8 cellular contexts compared by ENCODE assay signal in the genomic region with DNA sequence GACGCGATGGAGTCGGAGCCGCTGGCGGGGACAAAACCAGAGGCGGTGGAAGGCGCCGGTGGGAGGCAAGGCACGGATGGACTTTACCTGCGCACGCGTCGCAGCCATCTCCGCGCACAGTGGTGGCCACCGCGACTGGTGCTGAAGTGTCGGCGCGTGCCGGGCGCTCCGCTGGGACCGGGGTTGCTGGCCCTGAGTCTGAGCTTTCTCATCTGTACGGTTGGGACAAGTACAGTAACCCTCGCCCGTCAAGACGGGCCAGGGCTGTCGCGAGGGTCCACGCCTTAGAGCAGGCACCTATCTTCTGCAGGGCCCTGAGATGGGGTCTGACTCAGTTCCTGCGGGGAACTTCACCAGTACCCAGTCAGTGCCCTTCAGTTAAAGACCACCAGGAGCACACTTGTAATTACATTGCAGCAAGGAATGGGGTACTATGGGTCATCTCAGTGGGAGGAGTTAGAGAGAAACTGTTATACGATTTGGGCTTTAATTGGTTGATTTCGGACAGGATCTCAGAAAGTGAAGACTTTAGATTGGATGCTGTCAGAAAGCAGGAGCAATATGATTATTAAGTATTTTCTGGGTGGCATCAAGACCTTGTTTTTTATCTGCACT.
DNase-seq lines count a peak whose midpoint lies in the region; ATAC-seq, FAIRE-seq and TF ChIP-seq lines count a peak whose summit lies in the region.
"Not testable (repeated sequence)": the region's sequence is repeated elsewhere in the genome, so short reads cannot be mapped to it uniquely, and the experiment has no call there.

No MANE protein-coding gene starts in this region.

- peak overlapping the region; percentile 50 for H3K4me3 ChIP-seq in adipocyte (ENCODE audit: low read length)
- H3K4me3 ChIP-seq in colonic mucosa; thyroid gland (replicated peaks in 1 of 3): not testable (repeated sequence)
- peak overlapping the region; percentile 21 for H3K4me3 ChIP-seq in retinal pigment epithelial cell (ENCODE audit: low read length)

- intact Hi-C loops in colonic mucosa (cut with DNase I); thyroid gland (cut with DNase I): not testable (repeated sequence)

- not testable (repeated sequence) for H3K36me3 Mint-ChIP-seq in WTC11

- not testable (repeated sequence) for H3K27me3 ChIP-seq in adipocyte (replicated peaks; ENCODE audit: control insufficient read depth, insufficient read depth, low read length); colonic mucosa; thyroid gland

- no CpG with 5 or more reads among the region's 34 CpGs for WGBS in thyroid gland, 2 donors

- TF ChIP-seq CTCF in WTC11 (IDR thresholded peaks at IDR 0.05); colonic mucosa (IDR thresholded peaks at IDR 0.05); retinal pigment epithelial cell (conservative IDR thresholded peaks at IDR 0.05; ENCODE audit: low read depth, low read length); thyroid gland (IDR thresholded peaks at IDR 0.05): not testable (repeated sequence)

- not testable (repeated sequence) for TF ChIP-seq POLR2A in GM12892 (IDR thresholded peaks at IDR 0.05; ENCODE audit: low read depth, low read length); thyroid gland (IDR thresholded peaks at IDR 0.05)

- H3K4me1 ChIP-seq in adipocyte (ENCODE audit: control insufficient read depth, insufficient read depth, low read length); colonic mucosa; thyroid gland: not testable (repeated sequence)

- FAIRE-seq in GM12892 (lab: Jason Lieb, UNC), result peak; percentile 65

- H3K27me3 Mint-ChIP-seq in WTC11 (ENCODE audit: low read depth), result not testable (repeated sequence)

- not testable (repeated sequence) for H3K9me3 ChIP-seq in adipocyte (ENCODE audit: control insufficient read depth, low read length); colonic mucosa; thyroid gland

- not testable (repeated sequence) for H3K36me3 ChIP-seq in adipocyte (ENCODE audit: control insufficient read depth, insufficient read depth, low read length, severe bottlenecking); colonic mucosa; thyroid gland

- POLR2A ChIA-PET in WTC11 (lab: Charles Lee), result not testable (repeated sequence)

- not testable (repeated sequence) for H3K27ac ChIP-seq in colonic mucosa, thyroid gland

- not testable (repeated sequence) for H3K27ac Mint-ChIP-seq in WTC11

- ATAC-seq in WTC11, left lobe of liver: not testable (repeated sequence)

- not testable (repeated sequence) for H3K4me1 Mint-ChIP-seq in WTC11

- CTCF ChIA-PET in WTC11 (lab: Charles Lee), result not testable (repeated sequence)

- H3K9me3 Mint-ChIP-seq in WTC11, result not testable (repeated sequence)

- peak overlapping the region; percentile 67 for H3K4me3 Mint-ChIP-seq in WTC11

- not testable (repeated sequence) for H3K9ac ChIP-seq in adipocyte (ENCODE audit: low read length); colonic mucosa (ENCODE audit: low read depth in 2 of 2, low read length in 2 of 2)

- not testable (repeated sequence) for DNase-seq in GM12892 (ENCODE audit: insufficient read length); WTC11 (ENCODE audit: low spot score); adipocyte (ENCODE audit: low read depth); retinal pigment epithelial cell (ENCODE audit: low read depth)
- peak; percentile 51 for DNase-seq in activated T-cell treated with anti-CD3 and anti-CD28 coated beads, Interleukin-2, amount 50 U/mL, for 1 hour
- DNase-seq in colonic mucosa (peak; percentile 17), left lobe of liver (ENCODE audit: low spot score) (peak; percentile 36), thyroid gland (peak; percentile 16 to 17)
